Comparison of ENCODE assay signal across 8 cellular contexts in genomic region chr13:50129923-50130685, GRCh38.
DNase-seq lines count a peak whose midpoint lies in the region; ATAC-seq and TF ChIP-seq lines count a peak whose summit lies in the region.

No MANE protein-coding gene starts in this region.

- H3K9me3 Mint-ChIP-seq in activated T-helper 2 cell treated with anti-CD3 and anti-CD28 coated beads, Interferon-gamma antibody, Interleukin-2, Interleukin-4, amounts not matched to agents 10 μg/mL and 5 μg/mL and 100 μg/mL, durations not matched to agents 14 hours and 24 hours and 36 hours: peaks cover 18% of the 10 kb centered on the region
- peaks cover 10% of the 10 kb centered on the region for H3K9me3 Mint-ChIP-seq in glutamatergic neuron (ENCODE audit: unreplicated experiment)
- no peaks in the 10 kb centered on the region for H3K9me3 Mint-ChIP-seq in progenitor cell of endocrine pancreas (ENCODE audit: low read depth)

- peak overlapping the region; percentile 57 to 96 (median 62) for H3K4me3 ChIP-seq in BLaER1 treated with 17β-estradiol and CSF1 and Interleukin-3, amounts not matched to agents 10 nM and 100 nM
- peak overlapping the region; percentile 71 for H3K4me3 ChIP-seq in Loucy (ENCODE audit: low read length, poor library complexity, severe bottlenecking)

- H3K27ac Mint-ChIP-seq in activated T-helper 2 cell treated with anti-CD3 and anti-CD28 coated beads, Interferon-gamma antibody, Interleukin-2, Interleukin-4, amounts not matched to agents 10 μg/mL and 5 μg/mL and 100 μg/mL, durations not matched to agents 14 hours and 24 hours and 36 hours: peak overlapping the region; percentile 17
- H3K27ac Mint-ChIP-seq in glutamatergic neuron (ENCODE audit: unreplicated experiment) (no peak overlapping the region), progenitor cell of endocrine pancreas (no peak overlapping the region)

- H3K27me3 Mint-ChIP-seq in activated T-helper 2 cell treated with anti-CD3 and anti-CD28 coated beads, Interferon-gamma antibody, Interleukin-2, Interleukin-4, amounts not matched to agents 10 μg/mL and 5 μg/mL and 100 μg/mL, durations not matched to agents 14 hours and 24 hours and 36 hours (ENCODE audit: low read depth): peaks cover 66% of the 10 kb centered on the region
- H3K27me3 Mint-ChIP-seq in glutamatergic neuron (ENCODE audit: unreplicated experiment): peaks cover 35% of the 10 kb centered on the region
- H3K27me3 Mint-ChIP-seq in progenitor cell of endocrine pancreas: peaks cover 90% of the 10 kb centered on the region

- H3K4me1 ChIP-seq in BLaER1 treated with 17β-estradiol and CSF1 and Interleukin-3, amounts not matched to agents 10 nM and 100 nM: peaks cover 38 to 57% (median 53%) of the 10 kb centered on the region in 10 experiments
- H3K4me1 ChIP-seq in Loucy (ENCODE audit: insufficient read depth, low read length, poor library complexity, severe bottlenecking): peaks cover 27% of the 10 kb centered on the region

- peak overlapping the region; percentile 41 to 100 (median 64) for H3K27ac ChIP-seq in BLaER1 treated with 17β-estradiol and CSF1 and Interleukin-3, amounts not matched to agents 10 nM and 100 nM

- peak overlapping the region; percentile 54 to 99 (median 77) for H3K9ac ChIP-seq in BLaER1 treated with 17β-estradiol and CSF1 and Interleukin-3, amounts not matched to agents 10 nM and 100 nM
- H3K9ac ChIP-seq in Loucy (ENCODE audit: low read depth, low read length, poor library complexity, severe bottlenecking): peak overlapping the region; percentile 52

- intact Hi-C loops in activated T-helper 2 cell treated with anti-CD3 and anti-CD28 coated beads, Interferon-gamma antibody, Interleukin-2, Interleukin-4, amounts not matched to agents 10 μg/mL and 5 μg/mL and 100 μg/mL, durations not matched to agents 14 hours and 24 hours and 36 hours (cut with micrococcal nuclease): loop anchor here (2.0 to 5.0 kb wide), 4 partner anchors 402 to 781 kb away; partner anchors contain the start of genes CAB39L and SETDB2

- H4K20me1 ChIP-seq in BLaER1 treated with 17β-estradiol and CSF1 and Interleukin-3, amounts not matched to agents 10 nM and 100 nM: no peaks in the 10 kb centered on the region; a peak in 1 of 22 replicates
- no peaks in the 10 kb centered on the region for H4K20me1 ChIP-seq in Loucy (ENCODE audit: insufficient read depth, low read length, poor library complexity, severe bottlenecking)

- no peaks in the 10 kb centered on the region; a peak in 1 of 22 replicates for H3K36me3 ChIP-seq in BLaER1 treated with 17β-estradiol and CSF1 and Interleukin-3, amounts not matched to agents 10 nM and 100 nM
- H3K36me3 ChIP-seq in Loucy (ENCODE audit: insufficient read depth, low read length): no peaks in the 10 kb centered on the region

- H3K36me3 Mint-ChIP-seq in activated T-helper 2 cell treated with anti-CD3 and anti-CD28 coated beads, Interferon-gamma antibody, Interleukin-2, Interleukin-4, amounts not matched to agents 10 μg/mL and 5 μg/mL and 100 μg/mL, durations not matched to agents 14 hours and 24 hours and 36 hours (ENCODE audit: low read depth): peaks cover 17% of the 10 kb centered on the region
- H3K36me3 Mint-ChIP-seq in glutamatergic neuron (ENCODE audit: unreplicated experiment) (no peaks in the 10 kb centered on the region), progenitor cell of endocrine pancreas (ENCODE audit: insufficient read depth) (no peaks in the 10 kb centered on the region)

- peaks cover 22 to 32% (median 30%) of the 10 kb centered on the region in 11 experiments for H3K9me3 ChIP-seq in BLaER1 treated with 17β-estradiol and CSF1 and Interleukin-3, amounts not matched to agents 10 nM and 100 nM (replicated peaks in 1 of 11)
- H3K9me3 ChIP-seq in Loucy (ENCODE audit: insufficient read depth, low read depth, low read length): no peaks in the 10 kb centered on the region

- H2AFZ ChIP-seq in Loucy (ENCODE audit: low read length): peak overlapping the region; percentile 63

- peak overlapping the region; percentile 58 for H3K4me3 Mint-ChIP-seq in activated T-helper 2 cell treated with anti-CD3 and anti-CD28 coated beads, Interferon-gamma antibody, Interleukin-2, Interleukin-4, amounts not matched to agents 10 μg/mL and 5 μg/mL and 100 μg/mL, durations not matched to agents 14 hours and 24 hours and 36 hours (ENCODE audit: low read depth)
- H3K4me3 Mint-ChIP-seq in glutamatergic neuron (ENCODE audit: unreplicated experiment) (peak overlapping the region; percentile 79), progenitor cell of endocrine pancreas (ENCODE audit: low read depth) (peak overlapping the region; percentile 44)

- H3K27me3 ChIP-seq in BLaER1 treated with 17β-estradiol and CSF1 and Interleukin-3, amounts not matched to agents 10 nM and 100 nM: peaks cover 51 to 59% (median 56%) of the 10 kb centered on the region in 11 experiments
- no peaks in the 10 kb centered on the region for H3K27me3 ChIP-seq in Loucy (ENCODE audit: insufficient read depth, low read length, poor library complexity, severe bottlenecking)

- no peak for ATAC-seq in GM21619 (IDR thresholded peaks at IDR 0.05; ENCODE audit: unreplicated experiment)

- no peak for DNase-seq in activated T-helper 2 cell treated with anti-CD3 and anti-CD28 coated beads, Interferon-gamma antibody, Interleukin-2, Interleukin-4, amounts not matched to agents 10 μg/mL and 5 μg/mL and 100 μg/mL, durations not matched to agents 14 hours and 24 hours and 36 hours (ENCODE audit: low spot score)
- DNase-seq in glutamatergic neuron: peak; percentile 50
- DNase-seq in progenitor cell of endocrine pancreas (ENCODE audit: low spot score, unreplicated experiment): no peak
- DNase-seq in cerebellum (ENCODE audit: low spot score): no peak
- DNase-seq in NCI-H446 (lab: John Stamatoyannopoulos, UW): no peak

- peaks cover 18% of the 10 kb centered on the region for H3K79me2 ChIP-seq in Loucy (ENCODE audit: insufficient read depth, low read length)

- peak overlapping the region; percentile 87 to 99 (median 95) for H3K4me2 ChIP-seq in BLaER1 treated with 17β-estradiol and CSF1 and Interleukin-3, amounts not matched to agents 10 nM and 100 nM
- H3K4me2 ChIP-seq in Loucy (ENCODE audit: low read depth, low read length, poor library complexity, severe bottlenecking): peak overlapping the region; percentile 78

- H3K9me2 ChIP-seq in Loucy (replicated peaks; ENCODE audit: low read depth, low read length): no peaks in the 10 kb centered on the region

- peaks cover 40% of the 10 kb centered on the region for H3K4me1 Mint-ChIP-seq in activated T-helper 2 cell treated with anti-CD3 and anti-CD28 coated beads, Interferon-gamma antibody, Interleukin-2, Interleukin-4, amounts not matched to agents 10 μg/mL and 5 μg/mL and 100 μg/mL, durations not matched to agents 14 hours and 24 hours and 36 hours (ENCODE audit: low read depth)
- H3K4me1 Mint-ChIP-seq in glutamatergic neuron (ENCODE audit: low read depth, unreplicated experiment) (peaks cover 36% of the 10 kb centered on the region), progenitor cell of endocrine pancreas (ENCODE audit: low read depth) (peaks cover 28% of the 10 kb centered on the region)

- H3F3A ChIP-seq in Loucy (ENCODE audit: low read depth): 0 out of 2 replicates have a peak, but pooled peaks cover 3% of the 10 kb centered on the region

- TF ChIP-seq CTCF in Loucy (conservative IDR thresholded peaks at IDR 0.05; ENCODE audit: low read length) (no peak), glutamatergic neuron (IDR thresholded peaks at IDR 0.05; ENCODE audit: partially characterized antibody, unreplicated experiment) (no peak), progenitor cell of endocrine pancreas (IDR thresholded peaks at IDR 0.05; ENCODE audit: unreplicated experiment) (no peak)
